In the genomic region with DNA sequence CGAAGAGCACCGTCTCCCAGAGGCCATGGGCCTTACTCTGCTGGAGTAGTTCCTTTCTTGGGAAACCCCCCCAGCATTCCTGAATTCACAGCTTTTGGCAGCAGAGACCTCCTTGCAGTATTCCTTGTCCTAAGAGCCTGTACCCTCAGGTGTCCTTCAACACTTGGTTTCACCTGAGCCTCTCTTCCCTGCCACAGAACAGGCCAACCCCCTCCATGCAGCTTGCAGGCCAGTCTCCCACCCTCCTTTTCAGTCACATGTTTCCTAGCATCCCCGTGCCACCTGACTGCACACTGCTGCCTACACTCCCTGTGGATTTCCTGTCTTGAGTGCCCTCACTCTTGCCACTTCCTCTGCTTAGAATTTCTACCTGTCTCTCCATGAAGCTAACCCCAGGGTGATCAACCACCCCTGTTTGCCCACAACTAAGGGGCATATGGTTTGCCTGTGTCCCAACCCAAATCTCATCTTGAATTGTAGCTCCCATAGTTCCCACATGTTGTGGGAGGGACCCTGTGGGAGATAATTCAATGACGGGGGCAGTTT, we compare ENCODE assay signal across 18 cellular contexts.
DNase-seq lines count a peak whose midpoint lies in the region; ATAC-seq and TF ChIP-seq lines count a peak whose summit lies in the region.
"Had no signal": no experiment of that assay in that cellular context is flagged by ENCODE, and none has a peak within 500 bp of the region (broad histone marks: within the 10 kb centered on the region; RNA-seq: fewer than 3 reads in every experiment).

No MANE protein-coding gene starts in this region.

- 97 to 100% methylated on average over 1 to 4 of the region's 4 CpGs for WGBS in endodermal cell (ENCODE audit: insufficient coverage in 1 of 2, insufficient read length in 1 of 2), 2 experiments

- POLR2A ChIA-PET in activated CD4-positive, alpha-beta memory T cell treated with anti-CD3 and anti-CD28 coated beads, Interleukin-2, amount 10 ng/mL, durations not matched to agents 7 days and 5 days (lab: Charles Lee) = interaction anchor here (1.2 kb wide), 1 partner anchor 26 kb away, joined by 5 read pairs; no protein-coding TSS in a partner anchor
- POLR2A ChIA-PET in activated CD4-positive, alpha-beta memory T cell treated with anti-CD3 and anti-CD28 coated beads for 36 hours (lab: Charles Lee) = interaction anchor here (1.1 kb wide), 1 partner anchor 201 kb away, joined by 3 read pairs; no protein-coding TSS in a partner anchor

- no peak for ATAC-seq in mucosa of descending colon
- ATAC-seq: HCT116, Right ventricle myocardium inferior had no signal

- no peaks in the 10 kb centered on the region for H3K27me3 Mint-ChIP-seq in activated CD4-positive, alpha-beta memory T cell treated with anti-CD3 and anti-CD28 coated beads, Interleukin-2, amount 10 ng/mL, durations not matched to agents 7 days and 5 days
- no peaks in the 10 kb centered on the region for H3K27me3 Mint-ChIP-seq in activated CD4-positive, alpha-beta memory T cell treated with anti-CD3 and anti-CD28 coated beads for 36 hours
- no peaks in the 10 kb centered on the region for H3K27me3 Mint-ChIP-seq in endodermal cell (ENCODE audit: insufficient read depth)

- no peak overlapping the region for H3K4me3 Mint-ChIP-seq in activated CD4-positive, alpha-beta memory T cell treated with anti-CD3 and anti-CD28 coated beads, Interleukin-2, amount 10 ng/mL, durations not matched to agents 7 days and 5 days
- no peak overlapping the region for H3K4me3 Mint-ChIP-seq in activated CD4-positive, alpha-beta memory T cell treated with anti-CD3 and anti-CD28 coated beads for 36 hours
- H3K4me3 Mint-ChIP-seq in endodermal cell = no peak overlapping the region

- no peak for DNase-seq in activated CD4-positive, alpha-beta memory T cell treated with anti-CD3 and anti-CD28 coated beads, Interleukin-2, amount 10 ng/mL, durations not matched to agents 7 days and 5 days
- no peak for DNase-seq in activated CD4-positive, alpha-beta memory T cell treated with anti-CD3 and anti-CD28 coated beads for 36 hours
- peak; percentile 65 for DNase-seq in Jurkat, Clone E6-1 (ENCODE audit: low read depth, low spot score)
- DNase-seq in endodermal cell (no peak), DMS 273 treated with DMSO at 0.1 percent for 48 hours (lab: John Stamatoyannopoulos, UW) (no peak), GM03348 (ENCODE audit: low spot score) (no peak), mucosa of descending colon (no peak)
- DNase-seq: DMS79, IMR-90, Kasumi-1, NCI-H1105 treated with DMSO at 0.1 percent for 48 hours, NCI-H1694 treated with DMSO at 0.1 percent for 48 hours, NCI-H226, NCI-H524 treated with DMSO at 0.1 percent for 48 hours, Peyer's patch had no signal

- H3K27ac Mint-ChIP-seq in activated CD4-positive, alpha-beta memory T cell treated with anti-CD3 and anti-CD28 coated beads, Interleukin-2, amount 10 ng/mL, durations not matched to agents 7 days and 5 days = peak overlapping the region; percentile 3
- no peak overlapping the region for H3K27ac Mint-ChIP-seq in activated CD4-positive, alpha-beta memory T cell treated with anti-CD3 and anti-CD28 coated beads for 36 hours
- peak overlapping the region; percentile 72 for H3K27ac Mint-ChIP-seq in endodermal cell

- peaks cover 43 to 94% (median 64%) of the 10 kb centered on the region in 11 experiments for H3K36me3 ChIP-seq in BLaER1 treated with 17β-estradiol and CSF1 and Interleukin-3, amounts not matched to agents 10 nM and 100 nM
- H3K36me3 ChIP-seq in endodermal cell (ENCODE audit: control insufficient read depth, insufficient read depth, low read length) = no peaks in the 10 kb centered on the region
- H3K36me3 ChIP-seq in mucosa of descending colon (ENCODE audit: low read depth) = no peaks in the 10 kb centered on the region
- H3K36me3 ChIP-seq: Peyer's patch had no signal

- peaks cover 10% of the 10 kb centered on the region for H3K9me3 Mint-ChIP-seq in activated CD4-positive, alpha-beta memory T cell treated with anti-CD3 and anti-CD28 coated beads, Interleukin-2, amount 10 ng/mL, durations not matched to agents 7 days and 5 days
- H3K9me3 Mint-ChIP-seq in activated CD4-positive, alpha-beta memory T cell treated with anti-CD3 and anti-CD28 coated beads for 36 hours = peaks cover 13% of the 10 kb centered on the region
- peaks cover 14% of the 10 kb centered on the region for H3K9me3 Mint-ChIP-seq in endodermal cell

- no peak overlapping the region for H3K9ac ChIP-seq in BLaER1 treated with 17β-estradiol and CSF1 and Interleukin-3, amounts not matched to agents 10 nM and 100 nM
- no peak overlapping the region for H3K9ac ChIP-seq in endodermal cell (ENCODE audit: extremely low read depth, low read length, poor library complexity, severe bottlenecking)

- intact Hi-C loops in activated CD4-positive, alpha-beta memory T cell treated with anti-CD3 and anti-CD28 coated beads for 36 hours (cut with micrococcal nuclease) = no loop called here
- intact Hi-C loops in mucosa of descending colon (cut with DNase I, micrococcal nuclease) = no loop called here

- CTCF ChIA-PET in activated CD4-positive, alpha-beta memory T cell treated with anti-CD3 and anti-CD28 coated beads, Interleukin-2, amount 10 ng/mL, durations not matched to agents 7 days and 5 days (lab: Charles Lee) = interaction anchor here (0.7 kb wide), 1 partner anchor 26 kb away, joined by 3 read pairs; no protein-coding TSS in a partner anchor
- CTCF ChIA-PET in activated CD4-positive, alpha-beta memory T cell treated with anti-CD3 and anti-CD28 coated beads for 36 hours (lab: Charles Lee) = interaction anchor here (1.2 kb wide), 1 partner anchor 80 kb away, joined by 4 read pairs; no protein-coding TSS in a partner anchor

- H3K4me3 ChIP-seq in BLaER1 treated with 17β-estradiol and CSF1 and Interleukin-3, amounts not matched to agents 10 nM and 100 nM = 0 out of 20 replicates have a peak overlapping the region, but pooled peaks of 1 of the 10 experiments have one; percentile 21
- H3K4me3 ChIP-seq in Jurkat, Clone E6-1 (ENCODE audit: low read length) = no peak overlapping the region
- H3K4me3 ChIP-seq in endodermal cell (ENCODE audit: low read length) (no peak overlapping the region), mucosa of descending colon (no peak overlapping the region)
- H3K4me3 ChIP-seq: Peyer's patch had no signal

- H3K4me1 Mint-ChIP-seq in activated CD4-positive, alpha-beta memory T cell treated with anti-CD3 and anti-CD28 coated beads, Interleukin-2, amount 10 ng/mL, durations not matched to agents 7 days and 5 days = peaks cover 17% of the 10 kb centered on the region
- peaks cover 16% of the 10 kb centered on the region for H3K4me1 Mint-ChIP-seq in activated CD4-positive, alpha-beta memory T cell treated with anti-CD3 and anti-CD28 coated beads for 36 hours (ENCODE audit: low read depth)
- H3K4me1 Mint-ChIP-seq in endodermal cell = peaks cover 36% of the 10 kb centered on the region

- peaks cover 21 to 32% (median 26%) of the 10 kb centered on the region in 11 experiments for H3K9me3 ChIP-seq in BLaER1 treated with 17β-estradiol and CSF1 and Interleukin-3, amounts not matched to agents 10 nM and 100 nM (replicated peaks in 1 of 11)
- H3K9me3 ChIP-seq in endodermal cell (ENCODE audit: control insufficient read depth, low read length) (peaks cover 24% of the 10 kb centered on the region), mucosa of descending colon (no peaks in the 10 kb centered on the region)
- H3K9me3 ChIP-seq: Peyer's patch had no signal

- peaks cover 81% of the 10 kb centered on the region for H3K36me3 Mint-ChIP-seq in activated CD4-positive, alpha-beta memory T cell treated with anti-CD3 and anti-CD28 coated beads, Interleukin-2, amount 10 ng/mL, durations not matched to agents 7 days and 5 days (ENCODE audit: low read depth)
- H3K36me3 Mint-ChIP-seq in activated CD4-positive, alpha-beta memory T cell treated with anti-CD3 and anti-CD28 coated beads for 36 hours = peaks cover 36% of the 10 kb centered on the region
- peaks cover 17% of the 10 kb centered on the region for H3K36me3 Mint-ChIP-seq in endodermal cell (ENCODE audit: low read depth)

- no peaks in the 10 kb centered on the region for H3K27me3 ChIP-seq in BLaER1 treated with 17β-estradiol and CSF1 and Interleukin-3, amounts not matched to agents 10 nM and 100 nM
- no peaks in the 10 kb centered on the region for H3K27me3 ChIP-seq in endodermal cell (ENCODE audit: control insufficient read depth, insufficient read depth, low read length, poor library complexity, severe bottlenecking)
- H3K27me3 ChIP-seq: Peyer's patch had no signal

- H3K4me1 ChIP-seq in BLaER1 treated with 17β-estradiol and CSF1 and Interleukin-3, amounts not matched to agents 10 nM and 100 nM = peaks cover 15 to 41% (median 19%) of the 10 kb centered on the region in 10 experiments
- H3K4me1 ChIP-seq in endodermal cell (ENCODE audit: control insufficient read depth, insufficient read depth, low read length) (peaks cover 7% of the 10 kb centered on the region), mucosa of descending colon (ENCODE audit: low read depth) (no peaks in the 10 kb centered on the region)
- H3K4me1 ChIP-seq: Peyer's patch had no signal

- TF ChIP-seq CTCF in endodermal cell (conservative IDR thresholded peaks at IDR 0.05) (no peak), mucosa of descending colon (IDR thresholded peaks at IDR 0.05) (no peak)

- H4K20me1 ChIP-seq in BLaER1 treated with 17β-estradiol and CSF1 and Interleukin-3, amounts not matched to agents 10 nM and 100 nM = peaks cover 0 to 22% (median 0%) of the 10 kb centered on the region in 11 experiments; a peak in 4 of 22 replicates

- no peak overlapping the region for H3K27ac ChIP-seq in BLaER1 treated with 17β-estradiol and CSF1 and Interleukin-3, amounts not matched to agents 10 nM and 100 nM
- no peak overlapping the region for H3K27ac ChIP-seq in endodermal cell (ENCODE audit: low read depth, low read length)
- H3K27ac ChIP-seq: Peyer's patch had no signal

- peak overlapping the region in 6 of 11 experiments; percentile 11 to 36 (median 24); a peak in 6 of 22 replicates for H3K4me2 ChIP-seq in BLaER1 treated with 17β-estradiol and CSF1 and Interleukin-3, amounts not matched to agents 10 nM and 100 nM
